In genomic region chr9:106420511-106420944, GRCh38 we compare ENCODE assay signal across 9 cellular contexts.
DNase-seq lines count a peak whose midpoint lies in the region; ATAC-seq and TF ChIP-seq lines count a peak whose summit lies in the region.
"Had no signal": no experiment of that assay in that cellular context is flagged by ENCODE, and none has a peak within 500 bp of the region (broad histone marks: within the 10 kb centered on the region; RNA-seq: fewer than 3 reads in every experiment).

No MANE protein-coding gene starts in this region.

- no peaks in the 10 kb centered on the region for H3K9me3 ChIP-seq in spleen

- peaks cover 34% of the 10 kb centered on the region for H3K4me1 Mint-ChIP-seq in chondrocyte (ENCODE audit: low read depth)

- no peaks in the 10 kb centered on the region for H3K4me1 ChIP-seq in spleen

- ATAC-seq in GM21360 (IDR thresholded peaks at IDR 0.05; ENCODE audit: unreplicated experiment) (peak; percentile 63), HG03457 (IDR thresholded peaks at IDR 0.05; ENCODE audit: unreplicated experiment) (peak; percentile 80)

- H3K4me3 ChIP-seq in spleen = no peak overlapping the region

- TF ChIP-seq CTCF in chondrocyte (IDR thresholded peaks at IDR 0.05) = no peak
- no peak for TF ChIP-seq CTCF in spleen (IDR thresholded peaks at IDR 0.05 in 8 of 11, conservative IDR thresholded peaks at IDR 0.05 in 3 of 11)

- no peak overlapping the region for H3K4me3 Mint-ChIP-seq in chondrocyte (ENCODE audit: unreplicated experiment)
- H3K4me3 Mint-ChIP-seq: activated CD4-positive, alpha-beta T cell treated with anti-CD3 and anti-CD28 coated beads, Interleukin-2, amount 10 ng/mL, durations not matched to agents 7 days and 5 days had no signal

- H3K36me3 Mint-ChIP-seq in chondrocyte (ENCODE audit: low read depth) = no peaks in the 10 kb centered on the region

- H3K27me3 ChIP-seq in spleen (replicated peaks in 1 of 7) = no peaks in the 10 kb centered on the region

- H3K27ac ChIP-seq in spleen = no peak overlapping the region

- intact Hi-C loops in spleen (cut with DNase I; ENCODE audit: low total_unique reads) = no loop called here

- TF ChIP-seq POLR2A in spleen (IDR thresholded peaks at IDR 0.05) = no peak

- no peaks in the 10 kb centered on the region for H3K9me3 Mint-ChIP-seq in chondrocyte (ENCODE audit: low read depth)

- WGBS in spleen, 5 donors = 7 to 29% (median 14%) methylated on average over 4 of the region's 4 CpGs

- peak overlapping the region; percentile 64 for H3K27ac Mint-ChIP-seq in chondrocyte (ENCODE audit: unreplicated experiment)
- H3K27ac Mint-ChIP-seq: activated CD4-positive, alpha-beta T cell treated with anti-CD3 and anti-CD28 coated beads, Interleukin-2, amount 10 ng/mL, durations not matched to agents 7 days and 5 days had no signal

- H3K27me3 Mint-ChIP-seq in chondrocyte (ENCODE audit: low read depth) = no peaks in the 10 kb centered on the region
- H3K27me3 Mint-ChIP-seq: activated CD4-positive, alpha-beta T cell treated with anti-CD3 and anti-CD28 coated beads, Interleukin-2, amount 10 ng/mL, durations not matched to agents 7 days and 5 days had no signal

- H3K36me3 ChIP-seq in spleen = no peaks in the 10 kb centered on the region

- DNase-seq in ELR (ENCODE audit: low read depth) = peak; percentile 56
- no peak for DNase-seq in chondrocyte (ENCODE audit: low spot score)
- no peak for DNase-seq in NAMALWA (ENCODE audit: low spot score)
- DNase-seq in spleen = no peak
- DNase-seq in retina = no peak
- DNase-seq in activated CD8-positive, alpha-beta memory T cell treated with anti-CD3 and anti-CD28 coated beads, Interleukin-2, amount 50 U/mL, for 48 hours = no peak
- DNase-seq: activated CD4-positive, alpha-beta T cell treated with anti-CD3 and anti-CD28 coated beads, Interleukin-2, amount 10 ng/mL, durations not matched to agents 7 days and 5 days had no signal
